ENCODE assay signal across 1 cellular context in the genomic region with DNA sequence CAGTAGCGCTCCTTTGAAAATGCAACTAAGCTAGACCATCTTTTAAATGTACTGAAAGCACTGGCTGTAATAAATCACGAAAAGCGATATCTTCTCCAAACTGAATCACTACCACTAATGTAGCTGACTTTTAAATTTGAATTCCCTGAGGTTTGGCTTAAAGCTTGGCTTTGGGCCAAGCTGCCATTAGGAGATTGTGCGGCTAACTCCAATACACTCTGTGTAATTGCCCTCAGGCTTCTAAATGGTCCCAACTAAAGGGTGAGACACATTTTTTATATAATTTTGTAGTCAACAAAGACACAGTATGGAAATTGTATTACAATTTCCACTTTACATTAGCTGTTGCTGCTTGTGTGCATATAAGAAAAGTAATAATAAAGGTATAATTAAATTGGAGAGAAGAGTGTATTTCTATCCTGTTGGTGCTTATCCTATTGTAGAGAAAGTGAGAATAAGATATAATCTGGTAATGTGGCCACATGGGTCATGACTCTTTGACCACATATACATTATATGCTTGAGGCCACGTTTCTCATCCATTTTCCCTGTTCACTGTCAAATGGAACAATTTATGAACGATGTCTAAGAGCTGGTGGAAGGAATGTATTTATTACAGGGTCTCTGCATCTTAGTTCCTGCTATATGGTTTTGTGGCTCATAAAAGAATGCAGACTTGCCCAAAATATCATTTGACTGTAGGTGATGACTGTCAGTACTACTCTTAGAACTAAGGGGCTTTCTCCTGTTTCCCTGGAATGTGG.
TF ChIP-seq lines count a peak whose summit lies in the region.

No MANE protein-coding gene starts in this region.

TF ChIP-seq in HEK293, 187 proteins besides CTCF, POLR2A, EP300 and RAD21 (continued from another document and continues in another):
- TF ChIP-seq ZNF610 (tag by site-specific recombination; IDR thresholded peaks at IDR 0.05; ENCODE audit: borderline replicate concordance) (peak; percentile 72), ZNF792 (tag by site-specific recombination; IDR thresholded peaks at IDR 0.05) (no peak), ZNF600 (tag by site-specific recombination; IDR thresholded peaks at IDR 0.05) (0 out of 2 replicates have a peak, but pooled peaks have one; percentile 6), ZNF341 (tag by site-specific recombination; IDR thresholded peaks at IDR 0.05; ENCODE audit: low read depth) (no peak), ZNF571 (tag by site-specific recombination; IDR thresholded peaks at IDR 0.05) (no peak), ZFP37 (tag by site-specific recombination; IDR thresholded peaks at IDR 0.05) (0 out of 2 replicates have a peak, but pooled peaks have one; percentile 41), ZNF133 (tag by site-specific recombination; IDR thresholded peaks at IDR 0.05) (no peak), ZNF140 (tag by site-specific recombination; IDR thresholded peaks at IDR 0.05) (no peak), PRDM2 (tag by site-specific recombination; IDR thresholded peaks at IDR 0.05; ENCODE audit: borderline replicate concordance) (no peak), ZNF155 (tag by site-specific recombination; IDR thresholded peaks at IDR 0.05) (no peak), ZNF362 (tag by site-specific recombination; IDR thresholded peaks at IDR 0.05) (no peak; the same call in 1 of the 2 replicates), ZNF354C (tag by site-specific recombination; IDR thresholded peaks at IDR 0.05; ENCODE audit: borderline replicate concordance, low read depth) (no peak), KLF8 (tag by site-specific recombination; IDR thresholded peaks at IDR 0.05) (no peak; the same call in 1 of the 2 replicates), ZNF221 (tag by site-specific recombination; IDR thresholded peaks at IDR 0.05; ENCODE audit: borderline replicate concordance) (no peak), ZNF433 (tag by site-specific recombination; IDR thresholded peaks at IDR 0.05; ENCODE audit: low read depth) (no peak), ZBTB17 (tag by site-specific recombination; IDR thresholded peaks at IDR 0.05) (peak; percentile 35), ZNF157 (tag by site-specific recombination; IDR thresholded peaks at IDR 0.05) (no peak), MEIS1 (CRISPR knock-in tag; IDR thresholded peaks at IDR 0.05; ENCODE audit: borderline replicate concordance) (peak; percentile 36; the same call in 1 of the 2 replicates), YY1 (tag by site-specific recombination; IDR thresholded peaks at IDR 0.05) (0 out of 2 replicates have a peak, but pooled peaks have one; percentile 24), ZNF23 (tag by site-specific recombination; IDR thresholded peaks at IDR 0.05; ENCODE audit: borderline replicate concordance) (no peak), ZNF24 (tag by site-specific recombination; IDR thresholded peaks at IDR 0.05) (no peak), ZNF549 (tag by site-specific recombination; IDR thresholded peaks at IDR 0.05) (peak; percentile 68; the same call in 1 of the 2 replicates), ZNF174 (tag by site-specific recombination; IDR thresholded peaks at IDR 0.05) (no peak), ZNF658 (tag by site-specific recombination; IDR thresholded peaks at IDR 0.05) (no peak), ZNF843 (tag by site-specific recombination; IDR thresholded peaks at IDR 0.05) (peak; percentile 86), ZNF48 (tag by site-specific recombination; IDR thresholded peaks at IDR 0.05) (no peak), ZNF585B (tag by site-specific recombination; IDR thresholded peaks at IDR 0.05) (no peak), ZNF629 (tag by site-specific recombination; IDR thresholded peaks at IDR 0.05) (peak; percentile 54; the same call in 1 of the 2 replicates), KLF1 (tag by site-specific recombination; IDR thresholded peaks at IDR 0.05) (peak; percentile 26; the same call in 1 of the 2 replicates), INSM2 (tag by site-specific recombination; IDR thresholded peaks at IDR 0.05) (peak; percentile 54), ZNF311 (tag by site-specific recombination; IDR thresholded peaks at IDR 0.05; ENCODE audit: borderline replicate concordance) (no peak), ZXDB (tag by site-specific recombination; IDR thresholded peaks at IDR 0.05) (peak; percentile 76)
- TF ChIP-seq, protein P1, sequence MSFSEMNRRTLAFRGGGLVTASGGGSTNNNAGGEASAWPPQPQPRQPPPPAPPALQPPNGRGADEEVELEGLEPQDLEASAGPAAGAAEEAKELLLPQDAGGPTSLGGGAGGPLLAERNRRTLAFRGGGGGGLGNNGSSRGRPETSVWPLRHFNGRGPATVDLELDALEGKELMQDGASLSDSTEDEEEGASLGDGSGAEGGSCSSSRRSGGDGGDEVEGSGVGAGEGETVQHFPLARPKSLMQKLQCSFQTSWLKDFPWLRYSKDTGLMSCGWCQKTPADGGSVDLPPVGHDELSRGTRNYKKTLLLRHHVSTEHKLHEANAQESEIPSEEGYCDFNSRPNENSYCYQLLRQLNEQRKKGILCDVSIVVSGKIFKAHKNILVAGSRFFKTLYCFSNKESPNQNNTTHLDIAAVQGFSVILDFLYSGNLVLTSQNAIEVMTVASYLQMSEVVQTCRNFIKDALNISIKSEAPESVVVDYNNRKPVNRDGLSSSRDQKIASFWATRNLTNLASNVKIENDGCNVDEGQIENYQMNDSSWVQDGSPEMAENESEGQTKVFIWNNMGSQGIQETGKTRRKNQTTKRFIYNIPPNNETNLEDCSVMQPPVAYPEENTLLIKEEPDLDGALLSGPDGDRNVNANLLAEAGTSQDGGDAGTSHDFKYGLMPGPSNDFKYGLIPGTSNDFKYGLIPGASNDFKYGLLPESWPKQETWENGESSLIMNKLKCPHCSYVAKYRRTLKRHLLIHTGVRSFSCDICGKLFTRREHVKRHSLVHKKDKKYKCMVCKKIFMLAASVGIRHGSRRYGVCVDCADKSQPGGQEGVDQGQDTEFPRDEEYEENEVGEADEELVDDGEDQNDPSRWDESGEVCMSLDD (tag by site-specific recombination; IDR thresholded peaks at IDR 0.05), result no peak
- TF ChIP-seq, protein P2, sequence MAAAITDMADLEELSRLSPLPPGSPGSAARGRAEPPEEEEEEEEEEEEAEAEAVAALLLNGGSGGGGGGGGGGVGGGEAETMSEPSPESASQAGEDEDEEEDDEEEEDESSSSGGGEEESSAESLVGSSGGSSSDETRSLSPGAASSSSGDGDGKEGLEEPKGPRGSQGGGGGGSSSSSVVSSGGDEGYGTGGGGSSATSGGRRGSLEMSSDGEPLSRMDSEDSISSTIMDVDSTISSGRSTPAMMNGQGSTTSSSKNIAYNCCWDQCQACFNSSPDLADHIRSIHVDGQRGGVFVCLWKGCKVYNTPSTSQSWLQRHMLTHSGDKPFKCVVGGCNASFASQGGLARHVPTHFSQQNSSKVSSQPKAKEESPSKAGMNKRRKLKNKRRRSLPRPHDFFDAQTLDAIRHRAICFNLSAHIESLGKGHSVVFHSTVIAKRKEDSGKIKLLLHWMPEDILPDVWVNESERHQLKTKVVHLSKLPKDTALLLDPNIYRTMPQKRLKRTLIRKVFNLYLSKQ (tag by site-specific recombination; IDR thresholded peaks at IDR 0.05; ENCODE audit: borderline replicate concordance), result no peak
- TF ChIP-seq, protein P3, sequence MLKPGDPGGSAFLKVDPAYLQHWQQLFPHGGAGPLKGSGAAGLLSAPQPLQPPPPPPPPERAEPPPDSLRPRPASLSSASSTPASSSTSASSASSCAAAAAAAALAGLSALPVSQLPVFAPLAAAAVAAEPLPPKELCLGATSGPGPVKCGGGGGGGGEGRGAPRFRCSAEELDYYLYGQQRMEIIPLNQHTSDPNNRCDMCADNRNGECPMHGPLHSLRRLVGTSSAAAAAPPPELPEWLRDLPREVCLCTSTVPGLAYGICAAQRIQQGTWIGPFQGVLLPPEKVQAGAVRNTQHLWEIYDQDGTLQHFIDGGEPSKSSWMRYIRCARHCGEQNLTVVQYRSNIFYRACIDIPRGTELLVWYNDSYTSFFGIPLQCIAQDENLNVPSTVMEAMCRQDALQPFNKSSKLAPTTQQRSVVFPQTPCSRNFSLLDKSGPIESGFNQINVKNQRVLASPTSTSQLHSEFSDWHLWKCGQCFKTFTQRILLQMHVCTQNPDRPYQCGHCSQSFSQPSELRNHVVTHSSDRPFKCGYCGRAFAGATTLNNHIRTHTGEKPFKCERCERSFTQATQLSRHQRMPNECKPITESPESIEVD (tag by site-specific recombination; IDR thresholded peaks at IDR 0.05), result peak; percentile 97
- TF ChIP-seq, protein P4, sequence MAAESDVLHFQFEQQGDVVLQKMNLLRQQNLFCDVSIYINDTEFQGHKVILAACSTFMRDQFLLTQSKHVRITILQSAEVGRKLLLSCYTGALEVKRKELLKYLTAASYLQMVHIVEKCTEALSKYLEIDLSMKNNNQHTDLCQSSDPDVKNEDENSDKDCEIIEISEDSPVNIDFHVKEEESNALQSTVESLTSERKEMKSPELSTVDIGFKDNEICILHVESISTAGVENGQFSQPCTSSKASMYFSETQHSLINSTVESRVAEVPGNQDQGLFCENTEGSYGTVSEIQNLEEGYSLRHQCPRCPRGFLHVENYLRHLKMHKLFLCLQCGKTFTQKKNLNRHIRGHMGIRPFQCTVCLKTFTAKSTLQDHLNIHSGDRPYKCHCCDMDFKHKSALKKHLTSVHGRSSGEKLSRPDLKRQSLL (tag by site-specific recombination; IDR thresholded peaks at IDR 0.05), result no peak; the same call in 1 of the 2 replicates
- TF ChIP-seq, protein P5, sequence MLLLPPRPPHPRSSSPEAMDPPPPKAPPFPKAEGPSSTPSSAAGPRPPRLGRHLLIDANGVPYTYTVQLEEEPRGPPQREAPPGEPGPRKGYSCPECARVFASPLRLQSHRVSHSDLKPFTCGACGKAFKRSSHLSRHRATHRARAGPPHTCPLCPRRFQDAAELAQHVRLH (tag by site-specific recombination; IDR thresholded peaks at IDR 0.05), result peak; percentile 72
